Comparison of ENCODE assay signal across 8 cellular contexts in the genomic region with DNA sequence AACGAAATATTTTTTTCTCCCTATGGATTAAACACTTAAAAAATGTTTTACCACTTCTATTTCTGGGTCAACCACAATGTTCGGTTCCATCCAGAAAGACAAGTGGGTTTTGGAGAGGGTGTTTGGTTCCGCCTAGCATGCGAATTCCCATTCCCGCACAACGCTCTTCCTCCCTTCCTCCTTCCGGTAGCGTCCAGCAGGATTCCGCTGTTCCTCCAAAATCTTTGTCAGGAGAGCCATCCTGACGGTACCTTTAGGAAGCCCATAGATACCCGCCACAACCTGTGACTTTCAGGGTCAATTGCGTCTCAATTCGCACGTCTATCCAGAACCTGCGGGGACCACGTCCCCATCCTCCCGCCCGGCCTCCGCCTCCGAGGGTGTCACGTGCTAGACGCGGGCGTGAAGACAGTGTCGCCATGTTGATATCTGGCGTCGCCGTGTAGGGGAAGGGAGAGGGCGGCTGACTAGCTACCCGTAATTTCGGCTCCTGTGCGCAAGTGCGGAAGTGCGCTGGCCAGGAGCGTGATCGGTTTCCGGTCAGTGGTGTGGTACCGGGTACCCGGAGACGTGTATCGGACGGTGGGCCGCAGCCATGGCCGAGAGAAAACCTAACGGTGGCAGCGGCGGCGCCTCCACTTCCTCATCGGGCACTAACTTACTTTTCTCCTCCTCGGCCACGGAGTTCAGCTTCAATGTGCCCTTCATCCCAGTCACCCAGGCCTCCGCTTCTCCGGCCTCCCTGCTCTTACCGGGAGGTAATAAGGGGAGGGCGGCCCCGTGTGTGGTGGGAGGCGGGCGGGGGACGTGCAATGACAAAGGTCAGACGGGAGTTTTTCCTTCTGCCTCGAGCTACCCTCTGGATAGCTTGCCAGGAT. TPM values are rescaled to one million over a fixed set of nuclear protein-coding genes. Genes with fewer than 3 reads are reported as not detected.
DNase-seq lines count a peak whose midpoint lies in the region; ATAC-seq and TF ChIP-seq lines count a peak whose summit lies in the region.

Gene SEC23IP, plus strand, starts transcription at position 543 of the 878 bp plus-strand sequence. Its CDS starts 53 bp downstream, at position 596.

- H3K36me3 Mint-ChIP-seq in CD8-positive, alpha-beta T cell, result peaks cover 12% of the 10 kb centered on the region

- CTCF ChIA-PET in CD8-positive, alpha-beta T cell (lab: Charles Lee), result interaction anchor here (0.6 to 3.0 kb wide), 6 partner anchors 9 to 238 kb away, joined by 3 to 17 read pairs (median 4); partner anchors contain the start of gene MCMBP

- no peaks in the 10 kb centered on the region for H3K27me3 ChIP-seq in CD8-positive, alpha-beta T cell (ENCODE audit: insufficient read depth, low read length)
- H3K27me3 ChIP-seq in ectodermal cell (ENCODE audit: control insufficient read depth, insufficient read depth, low read length, poor library complexity, severe bottlenecking), result no peaks in the 10 kb centered on the region
- H3K27me3 ChIP-seq in lower lobe of right lung (ENCODE audit: low read depth), result no peaks in the 10 kb centered on the region

- TF ChIP-seq CTCF in CD8-positive, alpha-beta T cell (IDR thresholded peaks at IDR 0.05), result no peak
- no peak for TF ChIP-seq CTCF in lower lobe of right lung (IDR thresholded peaks at IDR 0.05)

- POLR2A ChIA-PET in CD8-positive, alpha-beta T cell (lab: Charles Lee), result interaction anchor here (0.6 to 5.0 kb wide), 6 partner anchors 9 to 398 kb away, joined by 3 to 51 read pairs (median 4); partner anchors contain the start of genes INPP5F and MCMBP

- peaks cover 46% of the 10 kb centered on the region for H3K4me1 Mint-ChIP-seq in CD8-positive, alpha-beta T cell (ENCODE audit: low read depth)

- peaks cover 10% of the 10 kb centered on the region for H3K4me1 ChIP-seq in CD8-positive, alpha-beta T cell (ENCODE audit: insufficient read depth, low read length)
- H3K4me1 ChIP-seq in ectodermal cell (ENCODE audit: control insufficient read depth, insufficient read depth, low read length), result no peaks in the 10 kb centered on the region
- peaks cover 51% of the 10 kb centered on the region for H3K4me1 ChIP-seq in lower lobe of right lung

- H3K27ac Mint-ChIP-seq in CD8-positive, alpha-beta T cell, result peak within 1 kb of the TSS; percentile 99

- H3K27ac ChIP-seq in CD8-positive, alpha-beta T cell (ENCODE audit: low read depth, low read length), result peak within 1 kb of the TSS; percentile 84
- H3K27ac ChIP-seq in ectodermal cell (ENCODE audit: insufficient read depth, low read depth, low read length, poor library complexity, severe bottlenecking) (peak within 1 kb of the TSS; percentile 36), lower lobe of right lung (peak within 1 kb of the TSS; percentile 87)

- peak; percentile 78 to 93 (median 87) for DNase-seq in CD8-positive, alpha-beta T cell
- peak; percentile 67 for DNase-seq in HS-27A (ENCODE audit: low read depth)
- DNase-seq in NK-92 (lab: John Stamatoyannopoulos, UW; ENCODE audit: unreplicated experiment), result peak; percentile 32
- DNase-seq in activated CD8-positive, alpha-beta memory T cell treated with anti-CD3 and anti-CD28 coated beads for 1 hour (ENCODE audit: extremely low read depth in 1 of 2, low read depth in 1 of 2), result peak; percentile 70 to 83
- DNase-seq in lower lobe of right lung, result peak; percentile 98
- DNase-seq in stimulated activated CD4-positive, alpha-beta T cell treated with anti-CD3 and anti-CD28 coated beads, TNF-alpha, amount 100 ng/mL, for 24 hours (ENCODE audit: low read depth in 3 of 3), result peak; percentile 85 to 94 (median 86)

- no peaks in the 10 kb centered on the region for H3K9me3 Mint-ChIP-seq in CD8-positive, alpha-beta T cell

- peak; percentile 98 for ATAC-seq in CD8-positive, alpha-beta T cell
- ATAC-seq in GM19467 (IDR thresholded peaks at IDR 0.05; ENCODE audit: unreplicated experiment), result peak; percentile 99
- peak; percentile 98 for ATAC-seq in lower lobe of right lung

- 1% methylated on average over 61 of the region's 61 CpGs for WGBS in ectodermal cell, 2 experiments

- no peaks in the 10 kb centered on the region for H3K36me3 ChIP-seq in CD8-positive, alpha-beta T cell (ENCODE audit: insufficient read depth, low read length)
- H3K36me3 ChIP-seq in ectodermal cell (ENCODE audit: control insufficient read depth, insufficient read depth, low read length), result no peaks in the 10 kb centered on the region
- H3K36me3 ChIP-seq in lower lobe of right lung, result peaks cover 8% of the 10 kb centered on the region

- peak within 1 kb of the TSS; percentile 98 for H3K4me3 Mint-ChIP-seq in CD8-positive, alpha-beta T cell

- H3K4me3 ChIP-seq in CD8-positive, alpha-beta T cell (ENCODE audit: low read depth, low read length), result peak within 1 kb of the TSS; percentile 97
- H3K4me3 ChIP-seq in ectodermal cell (ENCODE audit: insufficient read depth, low read depth, low read length) (peak within 1 kb of the TSS; percentile 99), lower lobe of right lung (peak within 1 kb of the TSS; percentile 86)

- H3K27me3 Mint-ChIP-seq in CD8-positive, alpha-beta T cell (ENCODE audit: low read depth), result no peaks in the 10 kb centered on the region

- no peaks in the 10 kb centered on the region for H3K9me3 ChIP-seq in CD8-positive, alpha-beta T cell (ENCODE audit: low read length)
- H3K9me3 ChIP-seq in ectodermal cell (ENCODE audit: control insufficient read depth, low read length) (no peaks in the 10 kb centered on the region), lower lobe of right lung (no peaks in the 10 kb centered on the region)

- intact Hi-C loops in CD8-positive, alpha-beta T cell (cut with DNase I, micrococcal nuclease), result loop anchor here (1.0 to 10.0 kb wide), 8 partner anchors 19 to 1848 kb away; partner anchors contain the start of genes INPP5F (in 2 of the 2), CACUL1 (in 1 of the 2) and RAB11FIP2 (in 1 of the 2)
- intact Hi-C loops in lower lobe of right lung (cut with DNase I), result no loop called here

RNA-seq across cellular contexts. Expression of gene SEC23IP, which starts in this region (rescaled TPM):
- total RNA-seq in CD8-positive, alpha-beta T cell, result 10 to 100 TPM; 16.2 to 19.8 TPM
- polyA plus RNA-seq in ectodermal cell (2013, experiment 1 of 4), result 48.5 TPM
- 51.9 TPM for polyA plus RNA-seq in ectodermal cell (2013, experiment 2 of 4)
- 33.5 TPM for polyA plus RNA-seq in ectodermal cell (2013, experiment 3 of 4)
- polyA plus RNA-seq in ectodermal cell (2013, experiment 4 of 4), result 38.2 TPM
- total RNA-seq in lower lobe of right lung, result 58.8 TPM

Comparison
In these comparisons a context has a peak if more than half of its experiments do, and no peak if none do; other contexts are left out.
1. Peak in every context shown above with its lines: DNase-seq, ATAC-seq, H3K4me3 ChIP-seq and H3K27ac ChIP-seq.
2. DNase-seq: peak in every context shown above with its lines; median percentile 98 in lower lobe of right lung; 87 in CD8-positive, alpha-beta T cell; 86 in stimulated activated CD4-positive, alpha-beta T cell treated with anti-CD3 and anti-CD28 coated beads, TNF-alpha, amount 100 ng/mL, for 24 hours; 76 in activated CD8-positive, alpha-beta memory T cell treated with anti-CD3 and anti-CD28 coated beads for 1 hour; 67 in HS-27A; 32 in NK-92.
3. H3K27ac ChIP-seq: peak in every context shown above with its lines; median percentile 87 in lower lobe of right lung; 84 in CD8-positive, alpha-beta T cell; 36 in ectodermal cell.